ENCODE assay signal across 8 cellular contexts in genomic region chr18:46155652-46156051, GRCh38. TPM values are rescaled to one million over a fixed set of nuclear protein-coding genes. Genes with fewer than 3 reads are reported as not detected.
A peak's percentile ranks its signal among the peaks of the same experiment; 100 is the strongest.
DNase-seq lines count a peak whose midpoint lies in the region; ATAC-seq and TF ChIP-seq lines count a peak whose summit lies in the region.

No MANE protein-coding gene starts in this region.

- no peaks in the 10 kb centered on the region for H3K27me3 Mint-ChIP-seq in T-helper 17 cell

- no peaks in the 10 kb centered on the region for H3K4me1 ChIP-seq in vagina

- no peak overlapping the region for H3K27ac ChIP-seq in vagina

- ATAC-seq in T-helper 17 cell (peak; percentile 92), GM21528 (IDR thresholded peaks at IDR 0.05; ENCODE audit: low FRiP score, unreplicated experiment) (no peak), GM21723 (IDR thresholded peaks at IDR 0.05; ENCODE audit: unreplicated experiment) (no peak)

- no peak for TF ChIP-seq CTCF in choroid plexus epithelial cell (conservative IDR thresholded peaks at IDR 0.05; ENCODE audit: low read depth, low read length)
- TF ChIP-seq CTCF in vagina (IDR thresholded peaks at IDR 0.05) = no peak

- no peak for TF ChIP-seq POLR2A in vagina (IDR thresholded peaks at IDR 0.05)

- H3K27me3 ChIP-seq in vagina = no peaks in the 10 kb centered on the region

- H3K9me3 ChIP-seq in T-helper 17 cell (ENCODE audit: control insufficient read depth, low read length, poor library complexity, severe bottlenecking) (no peaks in the 10 kb centered on the region), vagina (no peaks in the 10 kb centered on the region)

- peaks cover 3% of the 10 kb centered on the region for H3K36me3 Mint-ChIP-seq in T-helper 17 cell (ENCODE audit: low read depth)

- H3K4me1 Mint-ChIP-seq in T-helper 17 cell = peaks cover 50% of the 10 kb centered on the region

- intact Hi-C loops in vagina (cut with DNase I) = loop anchor here (10.0 kb wide), 1 partner anchor 499 kb away; the partner anchor contains the start of gene LOXHD1

- H3K4me3 ChIP-seq in choroid plexus epithelial cell (ENCODE audit: low read depth, low read length) (no peak overlapping the region), vagina (no peak overlapping the region)

- DNase-seq in ELR (ENCODE audit: low read depth) = peak; percentile 93
- DNase-seq in T-helper 17 cell = peak in 1 of 3 donors; percentile 12
- peak; percentile 80 for DNase-seq in choroid plexus epithelial cell (ENCODE audit: low read depth)
- peak in 2 of 3 donors; percentile 36 to 41 for DNase-seq in stimulated activated CD4-positive, alpha-beta T cell treated with anti-CD3 and anti-CD28 coated beads, Interleukin-12 subunit alpha, Interleukin-12 subunit beta, amount 100 ng/mL, for 48 hours (ENCODE audit: low read depth in 2 of 3, low spot score in 1 of 3)
- DNase-seq in vagina (ENCODE audit: extremely low spot score in 2 of 2) = no peak
- DNase-seq in superior temporal gyrus (ENCODE audit: extremely low spot score) = no peak

- H3K36me3 ChIP-seq in vagina = no peaks in the 10 kb centered on the region

- H3K4me3 Mint-ChIP-seq in T-helper 17 cell = peak overlapping the region; percentile 71

- H3K27ac Mint-ChIP-seq in T-helper 17 cell = peak overlapping the region; percentile 68

RNA-seq across cellular contexts. Expression of gene HAUS1, which starts 51.5 kb away (rescaled TPM):
- total RNA-seq in T-helper 17 cell (10 to 100 TPM; 14.9 to 15.8 TPM), vagina (20.9 TPM)

RNA-seq across cellular contexts. Expression of gene ATP5F1A, which starts 57.6 kb away (rescaled TPM):
- total RNA-seq in T-helper 17 cell (100 to 1,000 TPM; 171 to 200 TPM), vagina (247 TPM)

Comparison
In these comparisons a context has a peak if more than half of its experiments do, and no peak if none do; other contexts are left out.
1. DNase-seq: peak in ELR (single experiment), choroid plexus epithelial cell (single experiment) and stimulated activated CD4-positive, alpha-beta T cell treated with anti-CD3 and anti-CD28 coated beads, Interleukin-12 subunit alpha, Interleukin-12 subunit beta, amount 100 ng/mL, for 48 hours (2 of 3); none in vagina (0 of 2) and superior temporal gyrus (single experiment).